In the genomic region with DNA sequence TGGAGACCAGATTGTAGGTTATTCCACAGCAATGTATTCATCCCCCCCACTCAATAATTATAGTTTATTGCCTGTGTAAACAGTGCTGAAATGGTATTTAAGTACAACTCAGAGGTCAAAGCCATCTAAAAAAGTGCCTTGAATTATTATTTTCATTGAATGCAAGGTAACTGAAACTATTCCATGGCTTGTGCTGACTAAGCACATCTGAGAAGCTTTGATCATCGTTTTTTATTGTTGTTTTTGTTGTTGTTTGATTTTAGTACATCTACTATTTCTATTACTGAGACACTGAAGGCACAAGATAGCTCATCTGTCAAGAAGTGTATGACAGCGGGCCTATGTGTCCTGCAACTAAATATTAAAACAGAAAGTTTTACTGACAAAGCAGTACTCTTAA, we compare ENCODE assay signal across 31 cellular contexts.
"Had no signal": no experiment of that assay in that cellular context is flagged by ENCODE, and none has a peak within 500 bp of the region (broad histone marks: within the 10 kb centered on the region; RNA-seq: fewer than 3 reads in every experiment).

No MANE protein-coding gene starts in this region.

- H3K27me3 ChIP-seq: ascending aorta, cardiac muscle cell, colonic mucosa had no signal

- DNase-seq: activated B cell treated with CpG ODN at 0.5 μM for 24 hours; activated CD4-positive, alpha-beta memory T cell treated with anti-CD3 and anti-CD28 coated beads, Interleukin-2, amount 10 ng/mL, durations not matched to agents 7 days and 5 days; activated CD4-positive, alpha-beta T cell treated with anti-CD3 and anti-CD28 coated beads for 1 hour; activated CD4-positive, alpha-beta T cell treated with anti-CD3 and anti-CD28 coated beads for 36 hours; activated CD4-positive, alpha-beta T cell treated with anti-CD3 and anti-CD28 coated beads for 48 hours; activated CD4-positive, alpha-beta T cell treated with anti-CD3 and anti-CD28 coated beads, Interleukin-2, amount 10 ng/mL, durations not matched to agents 7 days and 5 days; activated CD4-positive, alpha-beta T cell treated with anti-CD3 and anti-CD28 coated beads, Interleukin-2, amount 50 U/mL, for 48 hours; activated CD8-positive, alpha-beta memory T cell treated with anti-CD3 and anti-CD28 coated beads for 24 hours; activated CD8-positive, alpha-beta memory T cell treated with anti-CD3 and anti-CD28 coated beads, Interleukin-2, amount 10 ng/mL, durations not matched to agents 7 days and 5 days; activated CD8-positive, alpha-beta memory T cell treated with anti-CD3 and anti-CD28 coated beads, Interleukin-2, amount 50 U/mL, for 48 hours; activated CD8-positive, alpha-beta T cell treated with anti-CD3 and anti-CD28 coated beads, Interleukin-2, amount 10 ng/mL, durations not matched to agents 7 days and 5 days; activated effector memory CD4-positive, alpha-beta T cell treated with Interleukin-2 at 50 U/mL for 16 hours; activated gamma-delta T cell; activated naive CD4-positive, alpha-beta T cell treated with anti-CD3 and anti-CD28 coated beads, Interleukin-2, amount 10 ng/mL, durations not matched to agents 7 days and 5 days; activated naive CD4-positive, alpha-beta T cell treated with Interleukin-2 at 50 U/mL for 16 hours; activated naive CD8-positive, alpha-beta T cell treated with anti-CD3 and anti-CD28 coated beads, Interleukin-2, amount 10 ng/mL, durations not matched to agents 7 days and 5 days; activated naive CD8-positive, alpha-beta T cell treated with anti-CD3 and anti-CD28 coated beads, Interleukin-2, amount 50 U/mL, for 24 hours; activated T-cell treated with anti-CD3 and anti-CD28 coated beads, Interleukin-2, amount 50 U/mL, for 24 hours; activated T-cell treated with anti-CD3 and anti-CD28 coated beads, Interleukin-2, amount 50 U/mL, for 48 hours; amygdala; anterior cingulate cortex; caudate nucleus; cerebellar nuclear complex; colonic mucosa; T-helper 2 cell; T-helper 9 cell had no signal

- H3K9me3 ChIP-seq: ascending aorta, colonic mucosa had no signal

- H3K4me3 ChIP-seq: ascending aorta, cardiac muscle cell, colonic mucosa had no signal

- ATAC-seq: activated CD4-positive, alpha-beta T cell treated with anti-CD3 and anti-CD28 coated beads for 36 hours; activated CD8-positive, alpha-beta memory T cell treated with anti-CD3 and anti-CD28 coated beads, Interleukin-2, amount 10 ng/mL, durations not matched to agents 7 days and 5 days; activated CD8-positive, alpha-beta T cell treated with anti-CD3 and anti-CD28 coated beads, Interleukin-2, amount 10 ng/mL, durations not matched to agents 7 days and 5 days; activated naive CD8-positive, alpha-beta T cell treated with anti-CD3 and anti-CD28 coated beads, Interleukin-2, amount 50 U/mL, for 24 hours had no signal

- H3K4me1 ChIP-seq: ascending aorta, colonic mucosa had no signal

- FAIRE-seq: bronchial epithelial cell, TTC549 had no signal

- H3K36me3 ChIP-seq: ascending aorta, cardiac muscle cell, colonic mucosa had no signal

- H3K27ac ChIP-seq: ascending aorta, cardiac muscle cell, colonic mucosa, VCaP had no signal
